In the genomic region with DNA sequence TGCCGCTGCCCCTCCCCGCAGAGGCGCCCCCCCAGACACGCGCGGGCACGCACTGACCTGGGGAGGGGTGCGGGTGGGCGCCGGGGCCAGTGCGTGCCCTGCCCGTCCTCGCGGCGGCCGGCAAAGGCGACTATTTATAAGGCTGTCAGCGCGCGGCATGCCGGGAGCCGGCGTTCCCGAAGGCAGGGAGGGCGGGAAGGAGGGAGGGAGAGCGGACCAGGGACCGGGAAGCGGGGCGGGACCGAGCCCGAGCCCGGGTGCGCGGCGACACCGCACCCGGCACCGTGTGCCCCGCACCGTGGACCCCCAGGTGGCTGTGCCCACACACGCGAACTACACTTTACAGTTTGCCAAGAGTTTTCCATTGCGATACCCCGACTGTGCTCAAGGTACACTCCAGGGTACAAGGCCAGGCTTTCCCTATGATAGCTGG, we compare ENCODE assay signal across 9 cellular contexts. TPM values are rescaled to one million over a fixed set of nuclear protein-coding genes. Genes with fewer than 3 reads are reported as not detected.
DNase-seq lines count a peak whose midpoint lies in the region; ATAC-seq, FAIRE-seq and TF ChIP-seq lines count a peak whose summit lies in the region.
"Had no signal": no experiment of that assay in that cellular context is flagged by ENCODE, and none has a peak within 500 bp of the region (broad histone marks: within the 10 kb centered on the region; RNA-seq: fewer than 3 reads in every experiment).

A gene with protein sequence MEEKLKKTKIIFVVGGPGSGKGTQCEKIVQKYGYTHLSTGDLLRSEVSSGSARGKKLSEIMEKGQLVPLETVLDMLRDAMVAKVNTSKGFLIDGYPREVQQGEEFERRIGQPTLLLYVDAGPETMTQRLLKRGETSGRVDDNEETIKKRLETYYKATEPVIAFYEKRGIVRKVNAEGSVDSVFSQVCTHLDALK (minus strand): TSS at position 110 of the 433 bp plus-strand sequence. CDS start 3,058 bp downstream, outside the sequence.

- H3K27me3 ChIP-seq in HCT116 (ENCODE audit: insufficient read depth, low read length): no peaks in the 10 kb centered on the region
- H3K27me3 ChIP-seq in ectodermal cell (ENCODE audit: control insufficient read depth, insufficient read depth, low read length, poor library complexity, severe bottlenecking): no peaks in the 10 kb centered on the region
- H3K27me3 ChIP-seq in right lobe of liver: no peaks in the 10 kb centered on the region
- no peaks in the 10 kb centered on the region for H3K27me3 ChIP-seq in stomach

- POLR2A ChIA-PET in A549 (lab: Yijun Ruan, JAX): interaction anchor here (0.5 kb wide), 1 partner anchor 39 kb away, joined by 3 read pairs; a partner anchor contains a TSS
- POLR2A ChIA-PET in HCT116 (lab: Charles Lee): no interaction called here
- POLR2A ChIA-PET in RWPE1 (lab: Yijun Ruan, JAX; ENCODE audit: low non-redundant PET): no interaction called here

- TF ChIP-seq CTCF in A549 (IDR thresholded peaks at IDR 0.05): no peak
- TF ChIP-seq CTCF in HCT116 (IDR thresholded peaks at IDR 0.05 in 2 of 3, conservative IDR thresholded peaks at IDR 0.05 in 1 of 3; ENCODE audit: borderline replicate concordance in 1 of 3, insufficient read depth in 1 of 3, low read depth in 2 of 3, low read length in 2 of 3): no peak
- TF ChIP-seq CTCF in RWPE1 (conservative IDR thresholded peaks at IDR 0.05; ENCODE audit: low read depth): no peak
- TF ChIP-seq CTCF in right lobe of liver (IDR thresholded peaks at IDR 0.05): no peak
- no peak for TF ChIP-seq CTCF in stomach (IDR thresholded peaks at IDR 0.05)

- peak within 1 kb of the TSS; percentile 77 to 88 for H3K27ac ChIP-seq in A549
- H3K27ac ChIP-seq in HCT116 (ENCODE audit: low read depth, low read length): peak within 1 kb of the TSS; percentile 45
- peak within 1 kb of the TSS; percentile 87 for H3K27ac ChIP-seq in RWPE1
- no peak within 1 kb of the TSS for H3K27ac ChIP-seq in ectodermal cell (ENCODE audit: insufficient read depth, low read depth, low read length, poor library complexity, severe bottlenecking)
- peak within 1 kb of the TSS in 1 of 3 donors; percentile 53 for H3K27ac ChIP-seq in right lobe of liver
- peak within 1 kb of the TSS; percentile 66 to 87 (median 80) for H3K27ac ChIP-seq in stomach
- H3K27ac ChIP-seq: neutrophil had no signal

- no peaks in the 10 kb centered on the region; the same call in 1 of the 2 replicates for H3K79me2 ChIP-seq in HCT116 (ENCODE audit: insufficient read depth, low read length)

- no peaks in the 10 kb centered on the region for H3K9me2 ChIP-seq in HCT116 (ENCODE audit: insufficient read depth)

- CTCF ChIA-PET in A549 (lab: Yijun Ruan, JAX) (interaction anchor here (1.2 to 2.3 kb wide), 4 partner anchors 8 to 157 kb away, joined by 3 to 9 read pairs (median 6); no protein-coding TSS in a partner anchor), HCT116 (lab: Charles Lee) (interaction anchor here (1.0 to 2.2 kb wide), 2 partner anchors 7 to 41 kb away, joined by 3 to 4 read pairs; no protein-coding TSS in a partner anchor), RWPE1 (lab: Yijun Ruan, JAX) (interaction anchor here (0.5 to 1.0 kb wide), 4 partner anchors 8 to 644 kb away, joined by 3 to 4 read pairs (median 3); no protein-coding TSS in a partner anchor)

- peak within 1 kb of the TSS; percentile 84 for H3K4me2 ChIP-seq in A549
- peak within 1 kb of the TSS; percentile 89 for H3K4me2 ChIP-seq in HCT116 (ENCODE audit: low read length)

- TF ChIP-seq RAD21 in A549 (conservative IDR thresholded peaks at IDR 0.05 in 1 of 2, IDR thresholded peaks at IDR 0.05 in 1 of 2) (no peak), HCT116 (IDR thresholded peaks at IDR 0.05; ENCODE audit: low read depth) (no peak)

- WGBS in A549 (ENCODE audit: missing lambda C conversion rate): 5% methylated on average over 14 of the region's 44 CpGs
- 2% methylated on average over 44 of the region's 44 CpGs for WGBS in ectodermal cell, 2 experiments
- 0% methylated on average over 18 of the region's 44 CpGs for WGBS in right lobe of liver (ENCODE audit: insufficient coverage, low coverage, low lambda C conversion rate, missing lambda C conversion rate)
- 1 to 18% (median 2%) methylated on average over 2 to 44 of the region's 44 CpGs for WGBS in stomach, 5 donors

- no peak within 1 kb of the TSS for H2AFZ ChIP-seq in HCT116 (ENCODE audit: low read depth, low read length, poor library complexity, severe bottlenecking)

- H3K4me1 ChIP-seq in A549 (peaks cover 44% of the 10 kb centered on the region), HCT116 (ENCODE audit: control insufficient read depth in 1 of 2, insufficient read depth in 2 of 2, low read length in 2 of 2) (peaks cover 14 to 48% of the 10 kb centered on the region in 2 experiments), ectodermal cell (ENCODE audit: control insufficient read depth, insufficient read depth, low read length) (peaks cover 30% of the 10 kb centered on the region), right lobe of liver (peaks cover 0 to 29% (median 14%) of the 10 kb centered on the region in 4 donors), stomach (peaks cover 50 to 62% (median 55%) of the 10 kb centered on the region in 4 donors)

- no TSS peak for BruUV-seq in HCT116 (replicated peaks; lab: Mats Ljungman, UMichigan)

- H3K4me3 ChIP-seq in A549 (peak within 1 kb of the TSS; percentile 76), HCT116 (replicated peaks in 1 of 2; ENCODE audit: low read depth in 1 of 2, low read length in 2 of 2) (peak within 1 kb of the TSS; percentile 58 to 68), ectodermal cell (ENCODE audit: insufficient read depth, low read depth, low read length) (peak within 1 kb of the TSS; percentile 36), right lobe of liver (peak within 1 kb of the TSS; percentile 63 to 73 (median 70)), stomach (peak within 1 kb of the TSS; percentile 55 to 72 (median 67))

- TF ChIP-seq POLR2A in A549 (IDR thresholded peaks at IDR 0.05; ENCODE audit: low read length) (peak; percentile 59), HCT116 (IDR thresholded peaks at IDR 0.05; ENCODE audit: borderline replicate concordance, extremely low read depth, insufficient read depth, insufficient read length) (peak; percentile 49), right lobe of liver (IDR thresholded peaks at IDR 0.05) (peak; percentile 59), stomach (IDR thresholded peaks at IDR 0.05) (peak in 1 of 4 donors; percentile 32)

- peak; percentile 81 to 86 for ATAC-seq in A549
- peak; percentile 86 for ATAC-seq in HCT116
- ATAC-seq in right lobe of liver: peak; percentile 79 to 90 (median 81)
- ATAC-seq in GM21576 (IDR thresholded peaks at IDR 0.05; ENCODE audit: unreplicated experiment): no peak

- no peaks in the 10 kb centered on the region for H3K36me3 ChIP-seq in HCT116 (ENCODE audit: control insufficient read depth in 1 of 2, insufficient read depth in 2 of 2, low read length in 2 of 2)
- H3K36me3 ChIP-seq in ectodermal cell (ENCODE audit: control insufficient read depth, insufficient read depth, low read length): no peaks in the 10 kb centered on the region
- peaks cover 0 to 4% (median 0%) of the 10 kb centered on the region in 4 donors for H3K36me3 ChIP-seq in right lobe of liver
- peaks cover 0 to 10% (median 4%) of the 10 kb centered on the region in 4 donors for H3K36me3 ChIP-seq in stomach
- H3K36me3 ChIP-seq: neutrophil had no signal

- H4K20me1 ChIP-seq in HCT116 (ENCODE audit: insufficient read depth): no peaks in the 10 kb centered on the region

- FAIRE-seq in A549 (lab: Jason Lieb, UNC): no peak

- H3K9me3 ChIP-seq in A549: no peaks in the 10 kb centered on the region
- no peaks in the 10 kb centered on the region for H3K9me3 ChIP-seq in HCT116 (ENCODE audit: control insufficient read depth in 1 of 2, insufficient read depth in 1 of 2, low read depth in 1 of 2, low read length in 2 of 2)
- no peaks in the 10 kb centered on the region for H3K9me3 ChIP-seq in ectodermal cell (ENCODE audit: control insufficient read depth, low read length)
- no peaks in the 10 kb centered on the region for H3K9me3 ChIP-seq in right lobe of liver
- no peaks in the 10 kb centered on the region for H3K9me3 ChIP-seq in stomach
- H3K9me3 ChIP-seq: neutrophil had no signal

- peak within 1 kb of the TSS; percentile 70 for H3K9ac ChIP-seq in HCT116 (ENCODE audit: low read length)

- no peak for DNase-seq in A549 (ENCODE audit: low read depth in 1 of 2, low spot score in 1 of 2)
- DNase-seq in HCT116 (ENCODE audit: low read depth, low spot score): no peak
- peak; percentile 81 for DNase-seq in RWPE1 (ENCODE audit: low spot score)
- peak; percentile 87 to 88 (median 88) for DNase-seq in right lobe of liver
- peak; percentile 80 for DNase-seq in stomach
- DNase-seq in activated effector memory CD4-positive, alpha-beta T cell treated with anti-CD3 and anti-CD28 coated beads, Interleukin-2, amount 50 U/mL, for 16 hours: no peak

- intact Hi-C loops in HCT116 (cut with micrococcal nuclease) (no loop called here), right lobe of liver (cut with DNase I) (loop anchor here (10.0 kb wide), 2 partner anchors 63 to 143 kb away; a partner anchor contains a TSS), stomach (cut with DNase I; ENCODE audit: low total_unique reads) (no loop called here)

- RAD21 ChIA-PET in HCT116 (lab: Charles Lee; ENCODE audit: low non-redundant PET in 1 of 2, low total read pairs in 2 of 2, uncharacterized antibody in 2 of 2, unreplicated experiment in 2 of 2): no interaction called here

- TF ChIP-seq EP300 in A549 (IDR thresholded peaks at IDR 0.05): no peak
- no peak for TF ChIP-seq EP300 in stomach (IDR thresholded peaks at IDR 0.05)

TF ChIP-seq in A549, 52 proteins besides CTCF, POLR2A, EP300 and RAD21 (continues in another document):
- TF ChIP-seq HOXB5 (CRISPR knock-in tag; IDR thresholded peaks at IDR 0.05) (no peak), FOSB (CRISPR knock-in tag; IDR thresholded peaks at IDR 0.05) (no peak)

TF ChIP-seq in HCT116, 20 proteins besides CTCF, POLR2A, EP300 and RAD21 (continues in another document):
- TF ChIP-seq TCF7L2 (IDR thresholded peaks at IDR 0.05; ENCODE audit: borderline replicate concordance, extremely low read depth, insufficient read depth, insufficient read length) (no peak), POLR2AphosphoS5 (IDR thresholded peaks at IDR 0.05; ENCODE audit: low read depth, low read length) (peak; percentile 80)

RNA-seq across cellular contexts. Expression of the gene that starts here (rescaled TPM):
- 30.0 and 33.6 TPM in 2 replicates for polyA plus RNA-seq in A549 (2011; rRNA removed)
- polyA plus RNA-seq in A549 (2012; cell fraction: cytosol; rRNA removed): 75.1 and 94.3 TPM in 2 replicates
- 47.3 and 77.3 TPM in 2 replicates for polyA plus RNA-seq in A549 (2012; cell fraction: nucleus; rRNA removed)
- 31.9 to 38.2 TPM (median 31.9 TPM) in 3 replicates for polyA plus RNA-seq in A549 (2017; fragmentation: RNase III; extraction: RNeasy Plus Mini Kit Qiagen cat#74134 plus additional on column Dnase treatment)
- 14.8 and 18.0 TPM in 2 replicates for polyA minus RNA-seq in A549 (2011; rRNA and poly(A)+ RNA removed)
- total RNA-seq in HCT116 (2021; ENCODE audit: unreplicated experiment): 61.1 TPM
- 70.6 and 74.2 TPM in 2 replicates for polyA plus RNA-seq in HCT116 (2012)
- polyA plus RNA-seq in ectodermal cell (2013, experiment 1 of 4): 39.2 TPM
- polyA plus RNA-seq in ectodermal cell (2013, experiment 2 of 4): 27.4 TPM
- polyA plus RNA-seq in ectodermal cell (2013, experiment 3 of 4): 31.3 TPM
- 35.0 TPM for polyA plus RNA-seq in ectodermal cell (2013, experiment 4 of 4)
- 10 to 100 TPM; 31.4 to 78.6 (median 51.7) TPM for total RNA-seq in right lobe of liver
- total RNA-seq in stomach: 10 to 100 TPM in 3 of 5 donors, 1 to 10 TPM in 1, not detected in 1; 7.2 to 88.3 (median 39.8) TPM
- polyA plus RNA-seq in stomach: 10 to 100 TPM; 64.4 to 92.1 (median 89.7) TPM

Comparison
In these comparisons a context has a peak if more than half of its experiments do, and no peak if none do; other contexts are left out.
1. DNase-seq: peak in RWPE1 (single experiment), right lobe of liver (3 of 3) and stomach (single experiment); none in A549 (0 of 2), HCT116 (single experiment) and activated effector memory CD4-positive, alpha-beta T cell treated with anti-CD3 and anti-CD28 coated beads, Interleukin-2, amount 50 U/mL, for 16 hours (single experiment).
2. intact Hi-C loops: an anchor here in right lobe of liver (10.0 kb wide); none called in HCT116 and stomach.
3. Peak in every context shown above with its lines, with median percentiles within 50 percentile points of each other: H3K4me3 ChIP-seq.